ENCODE assay signal across 8 cellular contexts in the genomic region with DNA sequence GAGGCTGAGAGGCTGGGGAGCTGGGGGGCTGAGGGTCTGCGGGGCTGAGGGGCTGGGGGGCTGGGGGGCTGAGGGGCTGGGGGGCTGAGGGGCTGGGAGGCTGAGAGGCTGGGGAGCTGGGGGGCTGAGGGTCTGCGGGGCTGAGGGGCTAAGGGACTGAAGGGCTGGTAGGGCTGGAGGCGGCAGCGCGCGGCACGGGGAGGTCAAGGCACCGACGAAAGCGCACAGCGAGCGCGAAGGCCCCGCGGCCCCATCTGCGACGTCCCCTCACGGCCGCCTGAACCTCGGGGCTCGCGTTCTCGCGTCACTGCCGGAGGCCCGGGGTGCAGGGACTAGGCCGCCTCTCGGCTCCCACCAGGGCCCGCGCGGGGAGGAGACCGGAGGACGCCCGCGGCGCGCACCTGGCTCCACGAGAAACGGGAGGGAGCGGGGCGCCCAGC. TPM values are rescaled to one million over a fixed set of nuclear protein-coding genes. Genes with fewer than 3 reads are reported as not detected.
DNase-seq lines count a peak whose midpoint lies in the region; ATAC-seq and TF ChIP-seq lines count a peak whose summit lies in the region.

No MANE protein-coding gene starts in this region.

- peaks cover 18% of the 10 kb centered on the region for H3K36me3 Mint-ChIP-seq in central memory CD8-positive, alpha-beta T cell (ENCODE audit: insufficient read depth)
- peaks cover 5% of the 10 kb centered on the region for H3K36me3 Mint-ChIP-seq in nephron (ENCODE audit: low read depth)

- H3K4me1 ChIP-seq in heart left ventricle, result peaks cover 7 to 80% (median 43%) of the 10 kb centered on the region in 12 donors

- intact Hi-C loops in heart left ventricle (cut with DNase I), result loop anchor here in 1 of 10 donors (2.0 kb wide), 1 partner anchor 25 kb away; the partner anchor contains the start of gene DVL1
- intact Hi-C loops in Right ventricle myocardium inferior (cut with DNase I), result loop anchor here (2.0 kb wide), 1 partner anchor 23 kb away; no protein-coding TSS in a partner anchor

- no peaks in the 10 kb centered on the region for H3K9me3 Mint-ChIP-seq in central memory CD8-positive, alpha-beta T cell
- no peaks in the 10 kb centered on the region for H3K9me3 Mint-ChIP-seq in nephron

- peak overlapping the region; percentile 67 to 98 (median 96) for H3K27ac ChIP-seq in heart left ventricle

- H3K27ac Mint-ChIP-seq in central memory CD8-positive, alpha-beta T cell (ENCODE audit: low read depth), result peak overlapping the region; percentile 89
- H3K27ac Mint-ChIP-seq in nephron, result no peak overlapping the region

- H3K4me3 ChIP-seq in heart left ventricle, result peak overlapping the region; percentile 73 to 100 (median 95)

- no peak for TF ChIP-seq CTCF in heart left ventricle (IDR thresholded peaks at IDR 0.05)
- no peak for TF ChIP-seq CTCF in nephron (IDR thresholded peaks at IDR 0.05; ENCODE audit: unreplicated experiment in 3 of 3)
- TF ChIP-seq CTCF in GM13977 (IDR thresholded peaks at IDR 0.05; ENCODE audit: extremely low read depth, insufficient read depth, missing control alignments), result no peak

- peaks cover 36% of the 10 kb centered on the region for H3K4me1 Mint-ChIP-seq in central memory CD8-positive, alpha-beta T cell
- H3K4me1 Mint-ChIP-seq in nephron, result peaks cover 21% of the 10 kb centered on the region

- H3K4me3 Mint-ChIP-seq in central memory CD8-positive, alpha-beta T cell, result peak overlapping the region; percentile 84
- H3K4me3 Mint-ChIP-seq in nephron, result peak overlapping the region; percentile 34 to 91 (median 87)

- no peak for DNase-seq in heart left ventricle
- no peak for DNase-seq in Right ventricle myocardium inferior (ENCODE audit: missing footprints)
- DNase-seq in central memory CD8-positive, alpha-beta T cell (ENCODE audit: low spot score in 2 of 2), result no peak
- no peak for DNase-seq in GM13977 (ENCODE audit: low spot score)
- no peak for DNase-seq in stimulated activated naive CD4-positive, alpha-beta T cell treated with Interleukin-2 at 50 U/mL for 16 hours (lab: John Stamatoyannopoulos, UW)

- peaks cover 0 to 44% (median 36%) of the 10 kb centered on the region in 9 donors for H3K36me3 ChIP-seq in heart left ventricle

- no peak for ATAC-seq in heart left ventricle
- no peak for ATAC-seq in Right ventricle myocardium inferior
- ATAC-seq in HG03469 (IDR thresholded peaks at IDR 0.05; ENCODE audit: unreplicated experiment), result peak; percentile 10
- peak; percentile 41 for ATAC-seq in central memory CD8-positive, alpha-beta T cell (replicated peaks; ENCODE audit: extremely low read depth, poor library complexity, severe bottlenecking)
- ATAC-seq in HG03442 (IDR thresholded peaks at IDR 0.05; ENCODE audit: unreplicated experiment), result no peak

- TF ChIP-seq POLR2A in heart left ventricle (IDR thresholded peaks at IDR 0.05), result no peak

- H3K9me3 ChIP-seq in heart left ventricle, result no peaks in the 10 kb centered on the region

- 0 to 1% (median 0%) methylated on average over 5 to 41 of the region's 41 CpGs for WGBS in heart left ventricle, 4 donors

- H3K27me3 Mint-ChIP-seq in central memory CD8-positive, alpha-beta T cell, result no peaks in the 10 kb centered on the region
- no peaks in the 10 kb centered on the region for H3K27me3 Mint-ChIP-seq in nephron (ENCODE audit: low read depth)

- in situ Hi-C loops in GM13977 (cut with MboI; ENCODE audit: low pct_unique_long_range_greater_than_20kb, low sequenced_read_pairs, unreplicated experiment), result no loop called here

- no peaks in the 10 kb centered on the region for H3K27me3 ChIP-seq in heart left ventricle

RNA-seq across cellular contexts. Expression of gene INTS11, which starts 0.4 kb away (rescaled TPM):
- total RNA-seq in heart left ventricle (10 to 100 TPM; 46.8 to 91.3 (median 67.6) TPM), Right ventricle myocardium inferior (75.7 TPM)
- 100 to 1,000 TPM in 1 of 2 donors, 10 to 100 TPM in 1; 81.7 to 117 TPM for polyA plus RNA-seq in heart left ventricle

RNA-seq across cellular contexts. Expression of gene CPTP, which starts 0.5 kb away (rescaled TPM):
- total RNA-seq in heart left ventricle, result 100 to 1,000 TPM in 2 of 9 donors, 10 to 100 TPM in 7; 50.7 to 220 (median 72.4) TPM
- polyA plus RNA-seq in heart left ventricle, result 100 to 1,000 TPM in 1 of 2 donors, 10 to 100 TPM in 1; 57.6 to 226 TPM
- total RNA-seq in Right ventricle myocardium inferior, result 119 TPM

RNA-seq across cellular contexts. Expression of gene TAS1R3, which starts 7.0 kb away (rescaled TPM):
- total RNA-seq in heart left ventricle (under 1 TPM; 0.21 to 0.80 (median 0.38) TPM), Right ventricle myocardium inferior (0.51 TPM)
- 1 to 10 TPM in 1 of 2 donors, under 1 TPM in 1; 0.24 to 1.3 TPM for polyA plus RNA-seq in heart left ventricle

RNA-seq across cellular contexts. Expression of gene PUSL1, which starts 15.7 kb away (rescaled TPM):
- total RNA-seq in heart left ventricle, result 10 to 100 TPM in 4 of 9 donors, 1 to 10 TPM in 5; 6.8 to 17.7 (median 9.7) TPM
- 10 to 100 TPM; 16.0 to 16.2 TPM for polyA plus RNA-seq in heart left ventricle
- 10.3 TPM for total RNA-seq in Right ventricle myocardium inferior

RNA-seq across cellular contexts. Expression of gene ACAP3, which starts 16.4 kb away (rescaled TPM):
- total RNA-seq in heart left ventricle (10 to 100 TPM; 28.7 to 56.3 (median 34.1) TPM), Right ventricle myocardium inferior (57.3 TPM)
- polyA plus RNA-seq in heart left ventricle, result 10 to 100 TPM; 20.1 to 59.5 TPM

Comparison
In these comparisons a context has a peak if more than half of its experiments do, and no peak if none do; other contexts are left out.
1. ATAC-seq: peak in HG03469 (single experiment) and central memory CD8-positive, alpha-beta T cell (single experiment); none in heart left ventricle (0 of 4), Right ventricle myocardium inferior (single experiment) and HG03442 (single experiment).